Comparison of ENCODE assay signal across 35 cellular contexts in genomic region chr10:117405730-117406129, GRCh38.
"Had no signal": no experiment of that assay in that cellular context is flagged by ENCODE, and none has a peak within 500 bp of the region (broad histone marks: within the 10 kb centered on the region; RNA-seq: fewer than 3 reads in every experiment).

No MANE protein-coding gene starts in this region.

- H3K4me1 ChIP-seq: adrenal gland, body of pancreas, breast epithelium had no signal

- H3K9me3 ChIP-seq: adrenal gland, body of pancreas, breast epithelium had no signal

- H3K9me3 Mint-ChIP-seq: activated CD4-positive, alpha-beta memory T cell treated with anti-CD3 and anti-CD28 coated beads, Interleukin-2, amount 10 ng/mL, durations not matched to agents 7 days and 5 days; activated CD4-positive, alpha-beta T cell treated with anti-CD3 and anti-CD28 coated beads, Interleukin-2, amount 10 ng/mL, durations not matched to agents 7 days and 5 days; activated naive CD4-positive, alpha-beta T cell treated with anti-CD3 and anti-CD28 coated beads, Interleukin-2, amount 10 ng/mL, durations not matched to agents 7 days and 5 days; activated naive CD4-positive, alpha-beta T cell treated with anti-CD3 and anti-CD28 coated beads, Interleukin-2, amount 50 U/mL, for 24 hours; activated naive CD8-positive, alpha-beta T cell treated with anti-CD3 and anti-CD28 coated beads, Interleukin-2, amount 10 ng/mL, durations not matched to agents 7 days and 5 days; activated T-cell treated with anti-CD3 and anti-CD28 coated beads, Interleukin-2, amount 50 U/mL, for 24 hours; activated T-helper 2 cell treated with anti-CD3 and anti-CD28 coated beads, Interferon-gamma antibody, Interleukin-2, Interleukin-4, amounts not matched to agents 10 μg/mL and 5 μg/mL and 100 μg/mL, durations not matched to agents 14 hours and 24 hours and 36 hours; T-helper 1 cell treated with Interleukin-12 subunit alpha and Interleukin-12 subunit beta and Interleukin-4 antibody, amounts not matched to agents 30 μg/mL and 1 μg/mL, for 36 hours; T-helper 2 cell treated with Interferon-gamma antibody and Interleukin-4, amounts not matched to agents 5 μg/mL and 100 μg/mL, for 36 hours had no signal

- H3K27ac Mint-ChIP-seq: activated CD4-positive, alpha-beta memory T cell treated with anti-CD3 and anti-CD28 coated beads, Interleukin-2, amount 10 ng/mL, durations not matched to agents 7 days and 5 days; activated CD4-positive, alpha-beta T cell treated with anti-CD3 and anti-CD28 coated beads for 36 hours; activated CD4-positive, alpha-beta T cell treated with anti-CD3 and anti-CD28 coated beads, Interleukin-2, amount 10 ng/mL, durations not matched to agents 7 days and 5 days; activated CD8-positive, alpha-beta memory T cell treated with anti-CD3 and anti-CD28 coated beads, Interleukin-2, amount 10 ng/mL, durations not matched to agents 7 days and 5 days; activated CD8-positive, alpha-beta T cell treated with anti-CD3 and anti-CD28 coated beads, Interleukin-2, amount 10 ng/mL, durations not matched to agents 7 days and 5 days; activated naive CD4-positive, alpha-beta T cell treated with anti-CD3 and anti-CD28 coated beads, Interleukin-2, amount 10 ng/mL, durations not matched to agents 7 days and 5 days; activated naive CD4-positive, alpha-beta T cell treated with anti-CD3 and anti-CD28 coated beads, Interleukin-2, amount 50 U/mL, for 24 hours; activated naive CD8-positive, alpha-beta T cell; activated naive CD8-positive, alpha-beta T cell treated with anti-CD3 and anti-CD28 coated beads, Interleukin-2, amount 10 ng/mL, durations not matched to agents 7 days and 5 days; activated T-cell treated with anti-CD3 and anti-CD28 coated beads, Interleukin-2, amount 50 U/mL, for 24 hours; activated T-helper 2 cell treated with anti-CD3 and anti-CD28 coated beads, Interferon-gamma antibody, Interleukin-2, Interleukin-4, amounts not matched to agents 10 μg/mL and 5 μg/mL and 100 μg/mL, durations not matched to agents 14 hours and 24 hours and 36 hours; T-helper 1 cell treated with Interleukin-12 subunit alpha and Interleukin-12 subunit beta and Interleukin-4 antibody, amounts not matched to agents 30 μg/mL and 1 μg/mL, for 36 hours; T-helper 2 cell treated with Interferon-gamma antibody and Interleukin-4, amounts not matched to agents 5 μg/mL and 100 μg/mL, for 36 hours had no signal

- H3K27me3 ChIP-seq: adrenal gland, body of pancreas, brain microvascular endothelial cell, breast epithelium had no signal

- DNase-seq: activated CD4-positive, alpha-beta memory T cell treated with anti-CD3 and anti-CD28 coated beads, Interleukin-2, amount 10 ng/mL, durations not matched to agents 7 days and 5 days; activated CD4-positive, alpha-beta T cell treated with anti-CD3 and anti-CD28 coated beads for 1 hour; activated CD4-positive, alpha-beta T cell treated with anti-CD3 and anti-CD28 coated beads for 36 hours; activated CD4-positive, alpha-beta T cell treated with anti-CD3 and anti-CD28 coated beads for 48 hours; activated CD4-positive, alpha-beta T cell treated with anti-CD3 and anti-CD28 coated beads, Interleukin-2, amount 10 ng/mL, durations not matched to agents 7 days and 5 days; activated CD4-positive, alpha-beta T cell treated with anti-CD3 and anti-CD28 coated beads, Interleukin-2, amount 50 U/mL, for 48 hours; activated CD4-positive, CD25-positive, alpha-beta regulatory T cell; activated CD8-positive, alpha-beta memory T cell treated with anti-CD3 and anti-CD28 coated beads for 24 hours; activated CD8-positive, alpha-beta memory T cell treated with anti-CD3 and anti-CD28 coated beads, Interleukin-2, amount 10 ng/mL, durations not matched to agents 7 days and 5 days; activated CD8-positive, alpha-beta memory T cell treated with anti-CD3 and anti-CD28 coated beads, Interleukin-2, amount 50 U/mL, for 48 hours; activated CD8-positive, alpha-beta T cell treated with anti-CD3 and anti-CD28 coated beads, Interleukin-2, amount 10 ng/mL, durations not matched to agents 7 days and 5 days; activated effector memory CD4-positive, alpha-beta T cell treated with Interleukin-2 at 50 U/mL for 16 hours; activated gamma-delta T cell; activated naive CD4-positive, alpha-beta T cell treated with anti-CD3 and anti-CD28 coated beads, Interleukin-2, amount 10 ng/mL, durations not matched to agents 7 days and 5 days; activated naive CD4-positive, alpha-beta T cell treated with Interleukin-2 at 50 U/mL for 16 hours; activated naive CD8-positive, alpha-beta T cell treated with anti-CD3 and anti-CD28 coated beads, Interleukin-2, amount 10 ng/mL, durations not matched to agents 7 days and 5 days; activated T-cell treated with anti-CD3 and anti-CD28 coated beads, Interleukin-2, amount 50 U/mL, for 24 hours; activated T-cell treated with anti-CD3 and anti-CD28 coated beads, Interleukin-2, amount 50 U/mL, for 48 hours; adrenal gland; amniotic stem cell; aorta; body of pancreas; brain microvascular endothelial cell; central memory CD4-positive, alpha-beta T cell; T-helper 1 cell; T-helper 2 cell; T-helper 9 cell had no signal

- ATAC-seq: activated CD4-positive, alpha-beta T cell treated with anti-CD3 and anti-CD28 coated beads for 36 hours; activated CD4-positive, CD25-positive, alpha-beta regulatory T cell treated with anti-CD3 and anti-CD28 coated beads, Interleukin-2, amount 50 U/mL, for 24 hours; activated CD8-positive, alpha-beta memory T cell treated with anti-CD3 and anti-CD28 coated beads, Interleukin-2, amount 10 ng/mL, durations not matched to agents 7 days and 5 days; activated CD8-positive, alpha-beta T cell treated with anti-CD3 and anti-CD28 coated beads, Interleukin-2, amount 10 ng/mL, durations not matched to agents 7 days and 5 days; body of pancreas had no signal

- H3K27ac ChIP-seq: adrenal gland, body of pancreas, brain microvascular endothelial cell, breast epithelium, VCaP had no signal

- H3K4me1 Mint-ChIP-seq: activated CD4-positive, alpha-beta memory T cell treated with anti-CD3 and anti-CD28 coated beads, Interleukin-2, amount 10 ng/mL, durations not matched to agents 7 days and 5 days; activated CD4-positive, alpha-beta T cell treated with anti-CD3 and anti-CD28 coated beads for 36 hours; activated CD4-positive, alpha-beta T cell treated with anti-CD3 and anti-CD28 coated beads, Interleukin-2, amount 10 ng/mL, durations not matched to agents 7 days and 5 days; activated CD8-positive, alpha-beta memory T cell treated with anti-CD3 and anti-CD28 coated beads, Interleukin-2, amount 10 ng/mL, durations not matched to agents 7 days and 5 days; activated naive CD4-positive, alpha-beta T cell treated with anti-CD3 and anti-CD28 coated beads, Interleukin-2, amount 10 ng/mL, durations not matched to agents 7 days and 5 days; activated naive CD4-positive, alpha-beta T cell treated with anti-CD3 and anti-CD28 coated beads, Interleukin-2, amount 50 U/mL, for 24 hours; activated naive CD8-positive, alpha-beta T cell treated with anti-CD3 and anti-CD28 coated beads, Interleukin-2, amount 10 ng/mL, durations not matched to agents 7 days and 5 days had no signal

- H3K4me3 ChIP-seq: adrenal gland, body of pancreas, breast epithelium had no signal

- H3K36me3 ChIP-seq: adrenal gland, brain microvascular endothelial cell, breast epithelium had no signal

- H3K36me3 Mint-ChIP-seq: activated CD8-positive, alpha-beta memory T cell treated with anti-CD3 and anti-CD28 coated beads, Interleukin-2, amount 10 ng/mL, durations not matched to agents 7 days and 5 days; activated naive CD4-positive, alpha-beta T cell treated with anti-CD3 and anti-CD28 coated beads, Interleukin-2, amount 10 ng/mL, durations not matched to agents 7 days and 5 days; activated naive CD4-positive, alpha-beta T cell treated with anti-CD3 and anti-CD28 coated beads, Interleukin-2, amount 50 U/mL, for 24 hours; activated naive CD8-positive, alpha-beta T cell; activated naive CD8-positive, alpha-beta T cell treated with anti-CD3 and anti-CD28 coated beads, Interleukin-2, amount 10 ng/mL, durations not matched to agents 7 days and 5 days had no signal

- H3K4me3 Mint-ChIP-seq: activated CD4-positive, alpha-beta memory T cell treated with anti-CD3 and anti-CD28 coated beads, Interleukin-2, amount 10 ng/mL, durations not matched to agents 7 days and 5 days; activated CD4-positive, alpha-beta T cell treated with anti-CD3 and anti-CD28 coated beads for 36 hours; activated CD4-positive, alpha-beta T cell treated with anti-CD3 and anti-CD28 coated beads, Interleukin-2, amount 10 ng/mL, durations not matched to agents 7 days and 5 days; activated CD8-positive, alpha-beta memory T cell treated with anti-CD3 and anti-CD28 coated beads, Interleukin-2, amount 10 ng/mL, durations not matched to agents 7 days and 5 days; activated CD8-positive, alpha-beta T cell treated with anti-CD3 and anti-CD28 coated beads, Interleukin-2, amount 10 ng/mL, durations not matched to agents 7 days and 5 days; activated naive CD4-positive, alpha-beta T cell treated with anti-CD3 and anti-CD28 coated beads, Interleukin-2, amount 10 ng/mL, durations not matched to agents 7 days and 5 days; activated naive CD4-positive, alpha-beta T cell treated with anti-CD3 and anti-CD28 coated beads, Interleukin-2, amount 50 U/mL, for 24 hours; activated naive CD8-positive, alpha-beta T cell; activated naive CD8-positive, alpha-beta T cell treated with anti-CD3 and anti-CD28 coated beads, Interleukin-2, amount 10 ng/mL, durations not matched to agents 7 days and 5 days; activated T-cell treated with anti-CD3 and anti-CD28 coated beads, Interleukin-2, amount 50 U/mL, for 24 hours; T-helper 1 cell treated with Interleukin-12 subunit alpha and Interleukin-12 subunit beta and Interleukin-4 antibody, amounts not matched to agents 30 μg/mL and 1 μg/mL, for 36 hours; T-helper 2 cell treated with Interferon-gamma antibody and Interleukin-4, amounts not matched to agents 5 μg/mL and 100 μg/mL, for 36 hours had no signal
